ENCODE assay signal across 21 cellular contexts in the genomic region with DNA sequence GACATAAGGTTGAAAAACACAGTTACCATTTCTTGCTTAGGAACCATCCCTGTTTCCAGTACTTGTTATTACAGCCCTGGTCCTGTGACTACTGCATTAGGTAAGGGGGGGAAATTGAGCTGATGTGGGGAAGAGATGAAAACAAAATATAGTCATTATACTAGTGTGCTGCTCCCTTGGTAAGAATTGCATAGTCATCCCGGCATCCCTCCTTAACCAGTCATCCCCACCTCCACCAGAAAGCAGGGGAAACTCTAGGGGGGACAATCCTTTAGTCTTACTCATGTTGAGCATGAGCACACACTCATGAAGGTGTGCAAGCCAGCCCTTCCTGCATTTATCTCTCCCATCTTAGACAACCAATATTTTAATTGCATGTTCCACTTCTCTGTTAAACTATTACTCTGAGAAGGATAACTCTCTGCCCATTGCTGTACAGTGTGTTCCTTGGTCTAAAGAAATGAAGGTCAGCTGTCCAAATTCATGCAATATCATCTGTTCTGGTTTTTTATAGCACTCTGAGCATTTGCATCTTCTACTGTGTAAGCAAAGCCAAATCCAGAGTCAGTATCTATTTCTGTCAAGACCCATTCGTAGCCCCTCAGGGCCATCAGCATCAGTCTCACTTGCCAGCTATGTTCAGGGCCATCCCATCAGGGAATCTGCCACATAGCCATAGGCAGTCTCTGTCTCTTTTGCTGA.
"Had no signal": no experiment of that assay in that cellular context is flagged by ENCODE, and none has a peak within 500 bp of the region (broad histone marks: within the 10 kb centered on the region; RNA-seq: fewer than 3 reads in every experiment).

No MANE protein-coding gene starts in this region.

- H3K9me3 Mint-ChIP-seq: activated CD4-positive, alpha-beta T cell treated with anti-CD3 and anti-CD28 coated beads, Interleukin-2, amount 10 ng/mL, durations not matched to agents 24 days and 14 days; neural progenitor cell; stimulated activated naive B cell treated with anti-CD40 and anti-IgM and Interleukin-4, amounts not matched to agents 10 μg/mL and 1 μg/mL and 100 μg/mL, for 72 hours had no signal

- H3K4me1 ChIP-seq: tibial nerve had no signal

- H3K4me3 ChIP-seq: cardiac muscle cell, dorsolateral prefrontal cortex, neural progenitor cell, ovary, tibial nerve had no signal

- H3K4me1 Mint-ChIP-seq: naive B cell; stimulated activated naive B cell treated with anti-CD40 and anti-IgM and Interleukin-4, amounts not matched to agents 10 μg/mL and 1 μg/mL and 100 μg/mL, for 72 hours; T-helper 17 cell had no signal

- H3K9me3 ChIP-seq: ovary, tibial nerve had no signal

- ATAC-seq: left cardiac atrium, T-helper 17 cell, WTC11 had no signal

- H3K27ac ChIP-seq: cardiac muscle cell, dorsolateral prefrontal cortex, neural progenitor cell, ovary, tibial nerve had no signal

- DNase-seq: activated CD4-positive, alpha-beta T cell treated with anti-CD3 and anti-CD28 coated beads, Interleukin-2, amount 10 ng/mL, durations not matched to agents 24 days and 14 days; activated effector memory CD4-positive, alpha-beta T cell treated with anti-CD3 and anti-CD28 coated beads, Interleukin-2, amount 50 U/mL, for 16 hours; activated T-cell treated with anti-CD3 and anti-CD28 coated beads, Interleukin-2, amount 50 U/mL, for 1 hour; dorsolateral prefrontal cortex; endodermal cell; erythroblast; glutamatergic neuron; hypothalamus; left cardiac atrium; midbrain; naive B cell; ovary; stimulated activated CD4-positive, alpha-beta T cell treated with anti-CD3 and anti-CD28 coated beads, Interleukin-12 subunit alpha, Interleukin-12 subunit beta, amount 100 ng/mL, for 4 hours; stimulated activated naive B cell treated with anti-CD40 and anti-IgM and Interleukin-4, amounts not matched to agents 10 μg/mL and 1 μg/mL and 100 μg/mL, for 72 hours; substantia nigra; T-helper 17 cell had no signal

- H3K4me3 Mint-ChIP-seq: activated CD4-positive, alpha-beta T cell treated with anti-CD3 and anti-CD28 coated beads, Interleukin-2, amount 10 ng/mL, durations not matched to agents 24 days and 14 days; endodermal cell; naive B cell; neural progenitor cell; stimulated activated naive B cell treated with anti-CD40 and anti-IgM and Interleukin-4, amounts not matched to agents 10 μg/mL and 1 μg/mL and 100 μg/mL, for 72 hours; T-helper 17 cell; WTC11 had no signal

- H3K36me3 ChIP-seq: cardiac muscle cell, neural progenitor cell, ovary, tibial nerve had no signal

- H3K27me3 ChIP-seq: cardiac muscle cell, neural progenitor cell, ovary, tibial nerve had no signal

- H3K27ac Mint-ChIP-seq: activated CD4-positive, alpha-beta T cell treated with anti-CD3 and anti-CD28 coated beads, Interleukin-2, amount 10 ng/mL, durations not matched to agents 24 days and 14 days; activated naive CD4-positive, alpha-beta T cell treated with anti-CD3 and anti-CD28 coated beads, Interleukin-2, amount 50 U/mL, for 72 hours; endodermal cell; naive B cell; neural progenitor cell; stimulated activated naive B cell treated with anti-CD40 and anti-IgM and Interleukin-4, amounts not matched to agents 10 μg/mL and 1 μg/mL and 100 μg/mL, for 72 hours; T-helper 17 cell; WTC11 had no signal
